In genomic region chr6:34514593-34515472, GRCh38 we compare ENCODE assay signal across 12 cellular contexts. TPM values are rescaled to one million over a fixed set of nuclear protein-coding genes. Genes with fewer than 3 reads are reported as not detected.
DNase-seq lines count a peak whose midpoint lies in the region; ATAC-seq and TF ChIP-seq lines count a peak whose summit lies in the region.
"Had no signal": no experiment of that assay in that cellular context is flagged by ENCODE, and none has a peak within 500 bp of the region (broad histone marks: within the 10 kb centered on the region; RNA-seq: fewer than 3 reads in every experiment).

No MANE protein-coding gene starts in this region.

- peak; percentile 28 for DNase-seq in AG10803 (ENCODE audit: low read depth)
- DNase-seq in NCI-H2227 (lab: John Stamatoyannopoulos, UW; ENCODE audit: unreplicated experiment), result peak; percentile 95
- DNase-seq in epithelial cell of proximal tubule (ENCODE audit: low read depth), result no peak
- peak; percentile 26 for DNase-seq in midbrain (lab: John Stamatoyannopoulos, UW)
- DNase-seq in NCI-H2029 treated with DMSO at 0.1 percent for 48 hours (lab: John Stamatoyannopoulos, UW), result no peak
- DNase-seq in NCI-H2107 (lab: John Stamatoyannopoulos, UW), result no peak
- DNase-seq: DMS79 treated with DMSO at 0.1 percent for 48 hours, KG1 had no signal

- H3K4me3 ChIP-seq in AG10803 (ENCODE audit: low read length) (no peak overlapping the region), epithelial cell of proximal tubule (ENCODE audit: low read depth, low read length) (no peak overlapping the region)
- H3K4me3 ChIP-seq: adrenal gland had no signal

- TF ChIP-seq CTCF in AG10803 (conservative IDR thresholded peaks at IDR 0.05; ENCODE audit: low read length) (no peak), epithelial cell of proximal tubule (conservative IDR thresholded peaks at IDR 0.05; ENCODE audit: low read depth, low read length) (peak; percentile 32)

- ATAC-seq in HG02885 (IDR thresholded peaks at IDR 0.05; ENCODE audit: poor library complexity, unreplicated experiment), result no peak
- no peak for ATAC-seq in HG02840 (IDR thresholded peaks at IDR 0.05; ENCODE audit: low FRiP score, unreplicated experiment)

RNA-seq across cellular contexts. Expression of gene SPDEF, which starts 41.3 kb away (rescaled TPM):
- total RNA-seq in epithelial cell of proximal tubule, result 0.07 TPM in 1 of 2 replicates, not detected in the other
- total RNA-seq: pulmonary artery endothelial cell had no signal

RNA-seq across cellular contexts. Expression of gene PACSIN1, which starts 49.0 kb away (rescaled TPM):
- total RNA-seq in epithelial cell of proximal tubule, result 0.07 and 1.9 TPM in 2 replicates
- total RNA-seq: pulmonary artery endothelial cell had no signal

Comparison
In these comparisons a context has a peak if more than half of its experiments do, and no peak if none do; other contexts are left out.
1. DNase-seq: peak in AG10803 (single experiment), NCI-H2227 (single experiment) and midbrain (single experiment); none in epithelial cell of proximal tubule (single experiment), NCI-H2029 treated with DMSO at 0.1 percent for 48 hours (single experiment) and NCI-H2107 (single experiment).